In genomic region chr4:145557720-145558119, GRCh38 we compare ENCODE assay signal across 8 cellular contexts.
A peak's percentile ranks its signal among the peaks of the same experiment; 100 is the strongest.
DNase-seq lines count a peak whose midpoint lies in the region; ATAC-seq and TF ChIP-seq lines count a peak whose summit lies in the region.

No MANE protein-coding gene starts in this region.

- no peak overlapping the region for H2AFZ ChIP-seq in PC-9

- no peak overlapping the region for H3K4me2 ChIP-seq in PC-9

- H3K79me2 ChIP-seq in PC-9 (ENCODE audit: low read depth) = no peaks in the 10 kb centered on the region

- TF ChIP-seq CTCF in Calu3 (IDR thresholded peaks at IDR 0.05; ENCODE audit: unreplicated experiment) (peak; percentile 70), PC-9 (conservative IDR thresholded peaks at IDR 0.05) (peak; percentile 62), progenitor cell of endocrine pancreas (IDR thresholded peaks at IDR 0.05; ENCODE audit: unreplicated experiment) (peak; percentile 85)

- H3K27me3 ChIP-seq in PC-9 (ENCODE audit: insufficient read depth, low read depth) = no peaks in the 10 kb centered on the region

- no peaks in the 10 kb centered on the region for H3K4me1 Mint-ChIP-seq in Calu3 (ENCODE audit: low read depth, unreplicated experiment)
- H3K4me1 Mint-ChIP-seq in activated T-helper 2 cell treated with anti-CD3 and anti-CD28 coated beads, Interferon-gamma antibody, Interleukin-2, Interleukin-4, amounts not matched to agents 10 μg/mL and 5 μg/mL and 100 μg/mL, durations not matched to agents 14 hours and 24 hours and 36 hours (ENCODE audit: low read depth) = peaks cover 1% of the 10 kb centered on the region
- peaks cover 4% of the 10 kb centered on the region for H3K4me1 Mint-ChIP-seq in progenitor cell of endocrine pancreas (ENCODE audit: low read depth)

- no peaks in the 10 kb centered on the region for H4K20me1 ChIP-seq in PC-9 (ENCODE audit: insufficient read depth)

- H3F3A ChIP-seq in PC-9 (ENCODE audit: insufficient read depth, low read depth) = peaks cover 13% of the 10 kb centered on the region; the same call in 1 of the 2 replicates

- CTCF ChIA-PET in Calu3 (lab: Charles Lee) (interaction anchor here (0.8 to 1.3 kb wide), 2 partner anchors 323 to 341 kb away, joined by 3 to 9 read pairs; no protein-coding TSS in a partner anchor), PC-9 (lab: Charles Lee) (interaction anchor here (0.7 to 0.8 kb wide), 2 partner anchors 52 to 978 kb away, joined by 7 to 15 read pairs; no protein-coding TSS in a partner anchor)

- H3K36me3 Mint-ChIP-seq in Calu3 (ENCODE audit: insufficient read depth, unreplicated experiment) (peaks cover 5% of the 10 kb centered on the region), progenitor cell of endocrine pancreas (ENCODE audit: insufficient read depth) (peaks cover 30% of the 10 kb centered on the region)
- H3K36me3 Mint-ChIP-seq in activated T-helper 2 cell treated with anti-CD3 and anti-CD28 coated beads, Interferon-gamma antibody, Interleukin-2, Interleukin-4, amounts not matched to agents 10 μg/mL and 5 μg/mL and 100 μg/mL, durations not matched to agents 14 hours and 24 hours and 36 hours (ENCODE audit: low read depth) = peaks cover 4% of the 10 kb centered on the region

- H3K9me2 ChIP-seq in PC-9 (ENCODE audit: insufficient read depth) = no peaks in the 10 kb centered on the region

- no peak overlapping the region for H3K4me3 Mint-ChIP-seq in Calu3 (ENCODE audit: low read depth, unreplicated experiment)
- H3K4me3 Mint-ChIP-seq in activated T-helper 2 cell treated with anti-CD3 and anti-CD28 coated beads, Interferon-gamma antibody, Interleukin-2, Interleukin-4, amounts not matched to agents 10 μg/mL and 5 μg/mL and 100 μg/mL, durations not matched to agents 14 hours and 24 hours and 36 hours (ENCODE audit: low read depth) = no peak overlapping the region
- H3K4me3 Mint-ChIP-seq in progenitor cell of endocrine pancreas (ENCODE audit: low read depth) = no peak overlapping the region

- peak; percentile 62 for DNase-seq in Calu3
- peak; percentile 31 to 45 for DNase-seq in PC-9
- peak; percentile 42 for DNase-seq in activated T-helper 2 cell treated with anti-CD3 and anti-CD28 coated beads, Interferon-gamma antibody, Interleukin-2, Interleukin-4, amounts not matched to agents 10 μg/mL and 5 μg/mL and 100 μg/mL, durations not matched to agents 14 hours and 24 hours and 36 hours (ENCODE audit: low spot score)
- DNase-seq in glomerular endothelial cell (ENCODE audit: extremely low read depth, low read depth, low spot score) = peak; percentile 44
- DNase-seq in progenitor cell of endocrine pancreas (ENCODE audit: low spot score, unreplicated experiment) = peak; percentile 23
- DNase-seq in DMS79 treated with DMSO at 0.1 percent for 48 hours (lab: John Stamatoyannopoulos, UW) = no peak

- H3K27ac Mint-ChIP-seq in Calu3 (ENCODE audit: unreplicated experiment) (no peak overlapping the region), progenitor cell of endocrine pancreas (no peak overlapping the region)
- no peak overlapping the region for H3K27ac Mint-ChIP-seq in activated T-helper 2 cell treated with anti-CD3 and anti-CD28 coated beads, Interferon-gamma antibody, Interleukin-2, Interleukin-4, amounts not matched to agents 10 μg/mL and 5 μg/mL and 100 μg/mL, durations not matched to agents 14 hours and 24 hours and 36 hours

- 0 out of 2 replicates have a peak, but pooled peaks cover 7% of the 10 kb centered on the region for H3K36me3 ChIP-seq in PC-9 (ENCODE audit: low read depth)

- H3K27ac ChIP-seq in PC-9 = no peak overlapping the region

- POLR2A ChIA-PET in PC-9 (lab: Charles Lee; ENCODE audit: unreplicated experiment) = no interaction called here

- ATAC-seq in GM19467 (IDR thresholded peaks at IDR 0.05; ENCODE audit: unreplicated experiment) = peak; percentile 66
- peak; percentile 87 for ATAC-seq in HG03521 (IDR thresholded peaks at IDR 0.05; ENCODE audit: unreplicated experiment)

- intact Hi-C loops in Calu3 (cut with micrococcal nuclease; ENCODE audit: unreplicated experiment) (loop anchor here (1.0 to 5.0 kb wide), 4 partner anchors 55 to 340 kb away; partner anchors contain the start of gene SMAD1), PC-9 (cut with micrococcal nuclease; ENCODE audit: unreplicated experiment) (loop anchor here (1.0 kb wide), 1 partner anchor 323 kb away; no protein-coding TSS in a partner anchor)
- intact Hi-C loops in activated T-helper 2 cell treated with anti-CD3 and anti-CD28 coated beads, Interferon-gamma antibody, Interleukin-2, Interleukin-4, amounts not matched to agents 10 μg/mL and 5 μg/mL and 100 μg/mL, durations not matched to agents 14 hours and 24 hours and 36 hours (cut with micrococcal nuclease) = loop anchor here (1.0 to 5.0 kb wide), 4 partner anchors 50 to 340 kb away; no protein-coding TSS in a partner anchor

- H3K9me3 Mint-ChIP-seq in Calu3 (ENCODE audit: low read depth, unreplicated experiment) (no peaks in the 10 kb centered on the region), progenitor cell of endocrine pancreas (ENCODE audit: low read depth) (no peaks in the 10 kb centered on the region)
- no peaks in the 10 kb centered on the region for H3K9me3 Mint-ChIP-seq in activated T-helper 2 cell treated with anti-CD3 and anti-CD28 coated beads, Interferon-gamma antibody, Interleukin-2, Interleukin-4, amounts not matched to agents 10 μg/mL and 5 μg/mL and 100 μg/mL, durations not matched to agents 14 hours and 24 hours and 36 hours

- H3K27me3 Mint-ChIP-seq in Calu3 (ENCODE audit: unreplicated experiment) (no peaks in the 10 kb centered on the region), progenitor cell of endocrine pancreas (no peaks in the 10 kb centered on the region)
- H3K27me3 Mint-ChIP-seq in activated T-helper 2 cell treated with anti-CD3 and anti-CD28 coated beads, Interferon-gamma antibody, Interleukin-2, Interleukin-4, amounts not matched to agents 10 μg/mL and 5 μg/mL and 100 μg/mL, durations not matched to agents 14 hours and 24 hours and 36 hours (ENCODE audit: low read depth) = no peaks in the 10 kb centered on the region

- H3K4me1 ChIP-seq in PC-9 (replicated peaks; ENCODE audit: insufficient read depth) = peaks cover 15% of the 10 kb centered on the region

- no TSS peak for BruUV-seq in Calu3 (replicated peaks; lab: Mats Ljungman, UMichigan)
- BruUV-seq in PC-9 (replicated peaks; lab: Mats Ljungman, UMichigan) = no TSS peak

- no peaks in the 10 kb centered on the region for H3K9me3 ChIP-seq in PC-9 (ENCODE audit: insufficient read depth, low read depth)

- H3K4me3 ChIP-seq in PC-9 = no peak overlapping the region
